ENCODE assay signal across 1 cellular context in the genomic region with DNA sequence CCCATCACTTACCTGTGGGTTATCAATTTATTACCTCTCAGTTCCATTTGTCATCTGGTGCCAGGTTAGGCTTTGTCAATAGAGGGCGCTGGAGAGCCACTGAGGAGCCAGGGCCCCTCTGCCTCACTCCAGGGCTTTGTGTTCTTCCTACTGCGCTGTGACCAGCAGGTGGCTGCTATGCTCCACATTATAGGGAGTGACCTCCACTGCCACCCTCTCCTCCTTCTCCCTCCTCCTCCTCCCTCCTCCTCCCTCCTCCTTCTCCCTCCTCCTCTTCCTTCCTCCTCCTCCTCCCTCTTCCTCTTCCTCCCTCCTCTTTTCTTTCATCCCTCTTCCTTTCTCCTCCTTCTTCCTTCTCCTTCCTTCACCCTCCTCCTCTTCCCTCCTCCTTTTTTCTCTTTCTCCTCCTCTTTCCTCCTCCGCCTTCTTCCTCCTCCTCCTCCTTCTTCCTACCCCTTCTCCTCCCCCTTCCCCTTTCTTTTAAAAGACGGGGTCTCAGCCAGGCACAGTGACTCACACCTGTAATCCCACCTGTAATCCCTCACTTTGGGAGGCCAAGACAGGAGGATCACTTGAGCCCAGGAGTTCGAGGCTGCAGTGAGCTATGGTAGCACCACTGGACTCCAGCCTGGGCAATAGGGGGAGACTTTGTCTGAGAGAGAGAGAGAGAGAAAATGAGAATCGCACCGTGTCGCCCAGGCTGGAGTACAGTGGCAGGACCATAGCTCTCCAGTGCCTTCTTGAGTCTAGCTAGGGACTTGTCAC.
TF ChIP-seq lines count a peak whose summit lies in the region.

No MANE protein-coding gene starts in this region.

TF ChIP-seq in neural cell, 6 proteins besides CTCF, POLR2A, EP300 and RAD21 (continued from another document):
- TF ChIP-seq, protein P1, sequence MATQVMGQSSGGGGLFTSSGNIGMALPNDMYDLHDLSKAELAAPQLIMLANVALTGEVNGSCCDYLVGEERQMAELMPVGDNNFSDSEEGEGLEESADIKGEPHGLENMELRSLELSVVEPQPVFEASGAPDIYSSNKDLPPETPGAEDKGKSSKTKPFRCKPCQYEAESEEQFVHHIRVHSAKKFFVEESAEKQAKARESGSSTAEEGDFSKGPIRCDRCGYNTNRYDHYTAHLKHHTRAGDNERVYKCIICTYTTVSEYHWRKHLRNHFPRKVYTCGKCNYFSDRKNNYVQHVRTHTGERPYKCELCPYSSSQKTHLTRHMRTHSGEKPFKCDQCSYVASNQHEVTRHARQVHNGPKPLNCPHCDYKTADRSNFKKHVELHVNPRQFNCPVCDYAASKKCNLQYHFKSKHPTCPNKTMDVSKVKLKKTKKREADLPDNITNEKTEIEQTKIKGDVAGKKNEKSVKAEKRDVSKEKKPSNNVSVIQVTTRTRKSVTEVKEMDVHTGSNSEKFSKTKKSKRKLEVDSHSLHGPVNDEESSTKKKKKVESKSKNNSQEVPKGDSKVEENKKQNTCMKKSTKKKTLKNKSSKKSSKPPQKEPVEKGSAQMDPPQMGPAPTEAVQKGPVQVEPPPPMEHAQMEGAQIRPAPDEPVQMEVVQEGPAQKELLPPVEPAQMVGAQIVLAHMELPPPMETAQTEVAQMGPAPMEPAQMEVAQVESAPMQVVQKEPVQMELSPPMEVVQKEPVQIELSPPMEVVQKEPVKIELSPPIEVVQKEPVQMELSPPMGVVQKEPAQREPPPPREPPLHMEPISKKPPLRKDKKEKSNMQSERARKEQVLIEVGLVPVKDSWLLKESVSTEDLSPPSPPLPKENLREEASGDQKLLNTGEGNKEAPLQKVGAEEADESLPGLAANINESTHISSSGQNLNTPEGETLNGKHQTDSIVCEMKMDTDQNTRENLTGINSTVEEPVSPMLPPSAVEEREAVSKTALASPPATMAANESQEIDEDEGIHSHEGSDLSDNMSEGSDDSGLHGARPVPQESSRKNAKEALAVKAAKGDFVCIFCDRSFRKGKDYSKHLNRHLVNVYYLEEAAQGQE (IDR thresholded peaks at IDR 0.05; ENCODE audit: borderline replicate concordance) = no peak
- TF ChIP-seq EZH2 (IDR thresholded peaks at IDR 0.05; ENCODE audit: borderline replicate concordance, insufficient read depth, low read length, poor library complexity, severe bottlenecking) (no peak), TAF1 (IDR thresholded peaks at IDR 0.05; ENCODE audit: low read depth) (no peak), POLR2AphosphoS5 (IDR thresholded peaks at IDR 0.05) (no peak)
